In genomic region chr7:93055543-93056107, GRCh38 we compare ENCODE assay signal across 8 cellular contexts.
DNase-seq lines count a peak whose midpoint lies in the region; ATAC-seq and TF ChIP-seq lines count a peak whose summit lies in the region.

No MANE protein-coding gene starts in this region.

- ATAC-seq in HG02642 (IDR thresholded peaks at IDR 0.05; ENCODE audit: poor library complexity, unreplicated experiment) = no peak

- DNase-seq in AG08396 (ENCODE audit: low spot score) (peak; percentile 46), GM13977 (ENCODE audit: low spot score) (peak; percentile 62), HT1080 (ENCODE audit: low read depth) (peak; percentile 36), NOMO-1 treated with DMSO at 0.1 percent for 48 hours (lab: John Stamatoyannopoulos, UW; ENCODE audit: unreplicated experiment) (peak; percentile 92), cerebellum (ENCODE audit: low spot score) (peak; percentile 49), lung microvascular endothelial cell (ENCODE audit: low read depth in 2 of 2) (peak; percentile 54 to 68)
- DNase-seq in stimulated activated naive CD4-positive, alpha-beta T cell treated with Interleukin-2 at 50 U/mL for 16 hours (lab: John Stamatoyannopoulos, UW) = no peak

- in situ Hi-C loops in GM13977 (cut with MboI; ENCODE audit: low pct_unique_long_range_greater_than_20kb, low sequenced_read_pairs, unreplicated experiment) = loop anchor here (5.0 to 25.0 kb wide), 3 partner anchors 218 to 433 kb away; partner anchors contain the start of gene CDK6

- TF ChIP-seq CTCF in GM13977 (IDR thresholded peaks at IDR 0.05; ENCODE audit: extremely low read depth, insufficient read depth, missing control alignments) = peak; percentile 58
